ENCODE assay signal across 17 cellular contexts in genomic region chr10:68223535-68224165, GRCh38. TPM values are rescaled to one million over a fixed set of nuclear protein-coding genes. Genes with fewer than 3 reads are reported as not detected.
A peak's percentile ranks its signal among the peaks of the same experiment; 100 is the strongest.
DNase-seq lines count a peak whose midpoint lies in the region; ATAC-seq, FAIRE-seq and TF ChIP-seq lines count a peak whose summit lies in the region.
"Had no signal": no experiment of that assay in that cellular context is flagged by ENCODE, and none has a peak within 500 bp of the region (broad histone marks: within the 10 kb centered on the region; RNA-seq: fewer than 3 reads in every experiment).

No MANE protein-coding gene starts in this region.

- no peak overlapping the region for H3K27ac Mint-ChIP-seq in T-helper 2 cell treated with Interferon-gamma antibody and Interleukin-4, amounts not matched to agents 5 μg/mL and 100 μg/mL, for 36 hours
- H3K27ac Mint-ChIP-seq: naive B cell had no signal

- no peaks in the 10 kb centered on the region for H3K4me1 Mint-ChIP-seq in T-helper 2 cell treated with Interferon-gamma antibody and Interleukin-4, amounts not matched to agents 5 μg/mL and 100 μg/mL, for 36 hours (ENCODE audit: low read depth)

- no peaks in the 10 kb centered on the region for H3K9me3 ChIP-seq in A549
- H3K9me3 ChIP-seq: BLaER1 had no signal

- TF ChIP-seq CTCF in A549 (IDR thresholded peaks at IDR 0.05), result no peak
- peak; percentile 28; the same call in 1 of the 2 replicates for TF ChIP-seq CTCF in GM12874 (IDR thresholded peaks at IDR 0.05; ENCODE audit: insufficient read depth, low read depth, low read length)

- WGBS in A549 (ENCODE audit: missing lambda C conversion rate), result 79% methylated on average over 3 of the region's 3 CpGs

- no peak for TF ChIP-seq RAD21 in A549 (conservative IDR thresholded peaks at IDR 0.05 in 1 of 2, IDR thresholded peaks at IDR 0.05 in 1 of 2)

- H3K4me3 Mint-ChIP-seq in T-helper 2 cell treated with Interferon-gamma antibody and Interleukin-4, amounts not matched to agents 5 μg/mL and 100 μg/mL, for 36 hours, result no peak overlapping the region
- H3K4me3 Mint-ChIP-seq: naive B cell had no signal

- peak; percentile 73 to 88; a peak in 5 of 6 replicates for ATAC-seq in A549
- no peak for ATAC-seq in HG03139 (IDR thresholded peaks at IDR 0.05; ENCODE audit: unreplicated experiment)

- H3K36me3 Mint-ChIP-seq in T-helper 2 cell treated with Interferon-gamma antibody and Interleukin-4, amounts not matched to agents 5 μg/mL and 100 μg/mL, for 36 hours (ENCODE audit: low read depth), result no peaks in the 10 kb centered on the region
- H3K36me3 Mint-ChIP-seq: naive B cell had no signal

- TF ChIP-seq EP300 in A549 (IDR thresholded peaks at IDR 0.05), result no peak

- no peaks in the 10 kb centered on the region for H3K9me3 Mint-ChIP-seq in T-helper 2 cell treated with Interferon-gamma antibody and Interleukin-4, amounts not matched to agents 5 μg/mL and 100 μg/mL, for 36 hours
- H3K9me3 Mint-ChIP-seq: naive B cell had no signal

- CTCF ChIA-PET in A549 (lab: Yijun Ruan, JAX), result interaction anchor here (1.1 to 10.3 kb wide), 6 partner anchors 8 to 125 kb away, joined by 3 to 63 read pairs (median 5); partner anchors contain the start of gene ATOH7

- no peak overlapping the region for H3K4me2 ChIP-seq in A549
- H3K4me2 ChIP-seq: BLaER1 had no signal

- TF ChIP-seq POLR2A in A549 (IDR thresholded peaks at IDR 0.05; ENCODE audit: low read length), result no peak

- H3K4me1 ChIP-seq in A549, result peaks cover 9% of the 10 kb centered on the region; the same call in 1 of the 3 replicates
- H3K4me1 ChIP-seq: BLaER1 had no signal

- DNase-seq in A549 (ENCODE audit: low read depth in 1 of 2, low spot score in 1 of 2), result peak in 1 of 2 experiments; percentile 38
- peak; percentile 8 for DNase-seq in RPMI8226
- DNase-seq in iPS DF 19.7 (ENCODE audit: low read depth, low spot score), result peak; percentile 15
- DNase-seq in T-helper 2 cell treated with Interferon-gamma antibody and Interleukin-4, amounts not matched to agents 5 μg/mL and 100 μg/mL, for 36 hours (ENCODE audit: low spot score), result no peak
- DNase-seq in NCI-H345 treated with DMSO at 0.1 percent for 48 hours (lab: John Stamatoyannopoulos, UW; ENCODE audit: unreplicated experiment), result no peak
- no peak for DNase-seq in NCI-H2171 (lab: John Stamatoyannopoulos, UW)
- DNase-seq: activated effector memory CD4-positive, alpha-beta T cell treated with anti-CD3 and anti-CD28 coated beads, Interleukin-2, amount 50 U/mL, for 16 hours; KG1; naive B cell; NCI-H446 treated with DMSO at 0.1 percent for 48 hours; SHP77 treated with DMSO at 0.1 percent for 48 hours had no signal

- POLR2A ChIA-PET in A549 (lab: Yijun Ruan, JAX), result no interaction called here

- no peak for FAIRE-seq in A549 (lab: Jason Lieb, UNC)
- FAIRE-seq: GM19239, H54 had no signal

- H3K27me3 Mint-ChIP-seq in T-helper 2 cell treated with Interferon-gamma antibody and Interleukin-4, amounts not matched to agents 5 μg/mL and 100 μg/mL, for 36 hours (ENCODE audit: low read depth), result peaks cover 15% of the 10 kb centered on the region

- no peak overlapping the region for H3K27ac ChIP-seq in A549
- H3K27ac ChIP-seq: BLaER1, cardiac muscle cell had no signal

- no peak overlapping the region for H3K4me3 ChIP-seq in A549
- H3K4me3 ChIP-seq: BLaER1, cardiac muscle cell had no signal

TF ChIP-seq in A549, 52 proteins besides CTCF, POLR2A, EP300 and RAD21:
- TF ChIP-seq SREBF2 (IDR thresholded peaks at IDR 0.05) (no peak), TP53 (CRISPR knock-in tag; IDR thresholded peaks at IDR 0.05) (no peak), MAFK (IDR thresholded peaks at IDR 0.05; ENCODE audit: partially characterized antibody) (no peak), E2F6 (IDR thresholded peaks at IDR 0.05; ENCODE audit: borderline replicate concordance, low read depth) (no peak), ZC3H11A (IDR thresholded peaks at IDR 0.05) (no peak), CHD2 (IDR thresholded peaks at IDR 0.05; ENCODE audit: low read length, partially characterized antibody) (no peak), SMC3 (IDR thresholded peaks at IDR 0.05) (no peak), CBX2 (IDR thresholded peaks at IDR 0.05; ENCODE audit: borderline replicate concordance, low read depth) (no peak), EHF (CRISPR knock-in tag; IDR thresholded peaks at IDR 0.05) (no peak), RFX5 (IDR thresholded peaks at IDR 0.05) (no peak), KDM5A (IDR thresholded peaks at IDR 0.05) (no peak), JUN (IDR thresholded peaks at IDR 0.05) (no peak), BHLHE40 (IDR thresholded peaks at IDR 0.05; ENCODE audit: low read depth, low read length) (no peak)
- TF ChIP-seq, protein P1, sequence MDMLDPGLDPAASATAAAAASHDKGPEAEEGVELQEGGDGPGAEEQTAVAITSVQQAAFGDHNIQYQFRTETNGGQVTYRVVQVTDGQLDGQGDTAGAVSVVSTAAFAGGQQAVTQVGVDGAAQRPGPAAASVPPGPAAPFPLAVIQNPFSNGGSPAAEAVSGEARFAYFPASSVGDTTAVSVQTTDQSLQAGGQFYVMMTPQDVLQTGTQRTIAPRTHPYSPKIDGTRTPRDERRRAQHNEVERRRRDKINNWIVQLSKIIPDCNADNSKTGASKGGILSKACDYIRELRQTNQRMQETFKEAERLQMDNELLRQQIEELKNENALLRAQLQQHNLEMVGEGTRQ (IDR thresholded peaks at IDR 0.05), result no peak
TF ChIP-seq in A549: peak in this region for 0.

RNA-seq across cellular contexts. Expression of gene ATOH7, which starts 8.3 kb away (rescaled TPM):
- 0.16 and 0.27 TPM in 2 replicates for polyA plus RNA-seq in A549 (2011; rRNA removed)
- 0.41 and 0.47 TPM in 2 replicates for polyA plus RNA-seq in A549 (2012; cell fraction: cytosol; rRNA removed)
- polyA plus RNA-seq in A549 (2012; cell fraction: nucleus; rRNA removed), result 0.43 TPM in 2 replicates
- 0.08 to 0.18 TPM (median 0.09 TPM) in 3 replicates for polyA plus RNA-seq in A549 (2017; fragmentation: RNase III; extraction: RNeasy Plus Mini Kit Qiagen cat#74134 plus additional on column Dnase treatment)
- polyA minus RNA-seq in A549 (2011; rRNA and poly(A)+ RNA removed), result not detected in 2 replicates

Comparison
In these comparisons a context has a peak if more than half of its experiments do, and no peak if none do; other contexts are left out.
1. DNase-seq: peak in RPMI8226 (single experiment) and iPS DF 19.7 (single experiment); none in T-helper 2 cell treated with Interferon-gamma antibody and Interleukin-4, amounts not matched to agents 5 μg/mL and 100 μg/mL, for 36 hours (single experiment), NCI-H345 treated with DMSO at 0.1 percent for 48 hours (single experiment) and NCI-H2171 (single experiment).